Comparison of ENCODE assay signal across 18 cellular contexts in genomic region chr14:69991422-69991821, GRCh38.
DNase-seq lines count a peak whose midpoint lies in the region; ATAC-seq, FAIRE-seq and TF ChIP-seq lines count a peak whose summit lies in the region.
"Had no signal": no experiment of that assay in that cellular context is flagged by ENCODE, and none has a peak within 500 bp of the region (broad histone marks: within the 10 kb centered on the region; RNA-seq: fewer than 3 reads in every experiment).

No MANE protein-coding gene starts in this region.

- FAIRE-seq in A549 (lab: Jason Lieb, UNC), result no peak
- FAIRE-seq in HTR-8/SVneo (lab: Jason Lieb, UNC), result peak; percentile 36
- FAIRE-seq: G401.6, GM19239 had no signal

- H3K27ac ChIP-seq in A549 (peak overlapping the region; percentile 32 to 68; a peak in 4 of 6 replicates), stomach (peak overlapping the region in 3 of 5 donors; percentile 36 to 64 (median 41))
- no peak overlapping the region for H3K27ac ChIP-seq in CD4-positive, alpha-beta T cell (ENCODE audit: low read depth, low read length)

- H3K4me1 Mint-ChIP-seq in CD4-positive, alpha-beta T cell (ENCODE audit: low read depth), result no peaks in the 10 kb centered on the region

- H3K36me3 ChIP-seq in stomach, result no peaks in the 10 kb centered on the region

- TF ChIP-seq EP300 in A549 (IDR thresholded peaks at IDR 0.05) (no peak), stomach (IDR thresholded peaks at IDR 0.05) (no peak)

- no peaks in the 10 kb centered on the region for H3K27me3 ChIP-seq in stomach
- H3K27me3 ChIP-seq in CD4-positive, alpha-beta T cell (ENCODE audit: control insufficient read depth, insufficient read depth, low read length), result peaks cover 6% of the 10 kb centered on the region

- no peak overlapping the region for H3K27ac Mint-ChIP-seq in CD4-positive, alpha-beta T cell
- H3K27ac Mint-ChIP-seq: CD8-positive, alpha-beta T cell had no signal

- H3K9me3 Mint-ChIP-seq in CD4-positive, alpha-beta T cell, result peaks cover 1% of the 10 kb centered on the region

- H3K4me2 ChIP-seq in A549, result no peak overlapping the region

- no peak overlapping the region for H3K4me3 ChIP-seq in A549
- no peak overlapping the region for H3K4me3 ChIP-seq in stomach

- CTCF ChIA-PET in A549 (lab: Yijun Ruan, JAX), result interaction anchor here (0.7 to 4.3 kb wide), 4 partner anchors 10 to 173 kb away, joined by 3 to 12 read pairs (median 4); no protein-coding TSS in a partner anchor
- CTCF ChIA-PET in CD4-positive, alpha-beta T cell (lab: Charles Lee), result no interaction called here

- H3K9me3 ChIP-seq in A549 (peaks cover 5% of the 10 kb centered on the region; the same call in 2 of the 3 replicates), stomach (no peaks in the 10 kb centered on the region)
- no peaks in the 10 kb centered on the region for H3K9me3 ChIP-seq in CD4-positive, alpha-beta T cell (ENCODE audit: control insufficient read depth, low read length)
- H3K9me3 ChIP-seq: Caco-2 had no signal

- H3K27me3 Mint-ChIP-seq in CD4-positive, alpha-beta T cell, result peaks cover 20% of the 10 kb centered on the region

- H3K36me3 Mint-ChIP-seq in CD4-positive, alpha-beta T cell (ENCODE audit: low read depth), result no peaks in the 10 kb centered on the region
- H3K36me3 Mint-ChIP-seq: CD8-positive, alpha-beta T cell had no signal

- no peak overlapping the region for H3K4me3 Mint-ChIP-seq in CD4-positive, alpha-beta T cell
- H3K4me3 Mint-ChIP-seq: CD8-positive, alpha-beta T cell had no signal

- TF ChIP-seq POLR2A in A549 (IDR thresholded peaks at IDR 0.05; ENCODE audit: low read length), result no peak
- no peak for TF ChIP-seq POLR2A in stomach (IDR thresholded peaks at IDR 0.05)

- intact Hi-C loops in stomach (cut with DNase I; ENCODE audit: low total_unique reads), result no loop called here
- intact Hi-C loops in CD4-positive, alpha-beta T cell (cut with DNase I, micrococcal nuclease), result no loop called here

- TF ChIP-seq CTCF in A549 (IDR thresholded peaks at IDR 0.05), result no peak
- TF ChIP-seq CTCF in stomach (IDR thresholded peaks at IDR 0.05), result no peak
- TF ChIP-seq CTCF in CD4-positive, alpha-beta T cell (IDR thresholded peaks at IDR 0.05), result no peak

- no peak for TF ChIP-seq RAD21 in A549 (conservative IDR thresholded peaks at IDR 0.05 in 1 of 2, IDR thresholded peaks at IDR 0.05 in 1 of 2)

- no peak for ATAC-seq in A549
- peak; percentile 64 for ATAC-seq in left lobe of liver
- no peak for ATAC-seq in CD4-positive, alpha-beta T cell (ENCODE audit: poor library complexity)
- no peak for ATAC-seq in SK-N-SH treated with all-trans-retinoic acid at 6 μM for 48 hours
- ATAC-seq: CD8-positive, alpha-beta T cell had no signal

- POLR2A ChIA-PET in A549 (lab: Yijun Ruan, JAX), result no interaction called here
- POLR2A ChIA-PET in CD4-positive, alpha-beta T cell (lab: Charles Lee), result no interaction called here

- H3K4me1 ChIP-seq in A549 (peaks cover 11% of the 10 kb centered on the region), stomach (peaks cover 5 to 14% (median 8%) of the 10 kb centered on the region in 4 donors)
- H3K4me1 ChIP-seq: Caco-2 had no signal

- DNase-seq in A549 (ENCODE audit: low read depth in 1 of 2, low spot score in 1 of 2), result no peak
- no peak for DNase-seq in HTR-8/SVneo (ENCODE audit: insufficient read length, low spot score)
- no peak for DNase-seq in left lobe of liver (ENCODE audit: low spot score)
- DNase-seq in stomach, result no peak
- no peak for DNase-seq in CD4-positive, alpha-beta T cell
- DNase-seq in NCI-H1092 (lab: John Stamatoyannopoulos, UW), result no peak
- DNase-seq: 8988T; C1 segment of cervical spinal cord; Caco-2; CD8-positive, alpha-beta T cell; DMS153; DND-41; GOT3; H7; HCEC 1CT had no signal

TF ChIP-seq in A549, 52 proteins besides CTCF, POLR2A, EP300 and RAD21 (continues in another document):
- no peak for TF ChIP-seq KDM5A (IDR thresholded peaks at IDR 0.05)
- no peak for TF ChIP-seq KDM1A (IDR thresholded peaks at IDR 0.05; ENCODE audit: low read depth)
- no peak for TF ChIP-seq HES2 (IDR thresholded peaks at IDR 0.05)
- no peak for TF ChIP-seq EHMT2 (IDR thresholded peaks at IDR 0.05; ENCODE audit: low read depth)
- TF ChIP-seq HDAC2 (IDR thresholded peaks at IDR 0.05), result no peak
- no peak for TF ChIP-seq HOXB13 (CRISPR knock-in tag; IDR thresholded peaks at IDR 0.05; ENCODE audit: low read depth)
- TF ChIP-seq RNF2 (IDR thresholded peaks at IDR 0.05; ENCODE audit: borderline replicate concordance, low read depth), result no peak
- TF ChIP-seq MAFK (IDR thresholded peaks at IDR 0.05; ENCODE audit: partially characterized antibody), result no peak
- no peak for TF ChIP-seq MAX (IDR thresholded peaks at IDR 0.05)
- no peak for TF ChIP-seq CHD4 (IDR thresholded peaks at IDR 0.05; ENCODE audit: borderline replicate concordance)
- no peak for TF ChIP-seq TFCP2L1 (CRISPR knock-in tag; IDR thresholded peaks at IDR 0.05)

TF ChIP-seq in SK-N-SH treated with all-trans-retinoic acid at 6 μM for 48 hours, 23 proteins besides CTCF, POLR2A, EP300 and RAD21:
- TF ChIP-seq ZNF8 (CRISPR knock-in tag; IDR thresholded peaks at IDR 0.05) (no peak), GLIS3 (CRISPR knock-in tag; IDR thresholded peaks at IDR 0.05) (no peak), ZFP30 (CRISPR knock-in tag; IDR thresholded peaks at IDR 0.05) (no peak), PATZ1 (CRISPR knock-in tag; IDR thresholded peaks at IDR 0.05; ENCODE audit: borderline replicate concordance) (no peak), CREB5 (CRISPR knock-in tag; IDR thresholded peaks at IDR 0.05; ENCODE audit: low read depth) (no peak), SNAI2 (CRISPR knock-in tag; IDR thresholded peaks at IDR 0.05) (no peak), ZNF565 (CRISPR knock-in tag; conservative IDR thresholded peaks at IDR 0.05; ENCODE audit: low read depth) (no peak), ZC3H10 (CRISPR knock-in tag; IDR thresholded peaks at IDR 0.05) (no peak), ISL1 (CRISPR knock-in tag; IDR thresholded peaks at IDR 0.05) (no peak), CSDC2 (CRISPR knock-in tag; IDR thresholded peaks at IDR 0.05) (no peak), TCF4 (CRISPR knock-in tag; IDR thresholded peaks at IDR 0.05; ENCODE audit: borderline replicate concordance) (no peak), ESRRG (CRISPR knock-in tag; IDR thresholded peaks at IDR 0.05) (no peak), ZFP3 (CRISPR knock-in tag; IDR thresholded peaks at IDR 0.05) (no peak), RARB (CRISPR knock-in tag; IDR thresholded peaks at IDR 0.05) (no peak), PPARA (CRISPR knock-in tag; IDR thresholded peaks at IDR 0.05; ENCODE audit: borderline replicate concordance) (no peak), TOX (CRISPR knock-in tag; IDR thresholded peaks at IDR 0.05; ENCODE audit: borderline replicate concordance) (no peak), ARNTL (CRISPR knock-in tag; IDR thresholded peaks at IDR 0.05; ENCODE audit: borderline replicate concordance, low read depth) (no peak)
- TF ChIP-seq, protein P1, sequence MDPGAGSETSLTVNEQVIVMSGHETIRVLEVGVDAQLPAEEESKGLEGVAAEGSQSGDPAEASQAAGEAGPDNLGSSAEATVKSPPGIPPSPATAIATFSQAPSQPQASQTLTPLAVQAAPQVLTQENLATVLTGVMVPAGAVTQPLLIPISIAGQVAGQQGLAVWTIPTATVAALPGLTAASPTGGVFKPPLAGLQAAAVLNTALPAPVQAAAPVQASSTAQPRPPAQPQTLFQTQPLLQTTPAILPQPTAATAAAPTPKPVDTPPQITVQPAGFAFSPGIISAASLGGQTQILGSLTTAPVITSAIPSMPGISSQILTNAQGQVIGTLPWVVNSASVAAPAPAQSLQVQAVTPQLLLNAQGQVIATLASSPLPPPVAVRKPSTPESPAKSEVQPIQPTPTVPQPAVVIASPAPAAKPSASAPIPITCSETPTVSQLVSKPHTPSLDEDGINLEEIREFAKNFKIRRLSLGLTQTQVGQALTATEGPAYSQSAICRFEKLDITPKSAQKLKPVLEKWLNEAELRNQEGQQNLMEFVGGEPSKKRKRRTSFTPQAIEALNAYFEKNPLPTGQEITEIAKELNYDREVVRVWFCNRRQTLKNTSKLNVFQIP (CRISPR knock-in tag; IDR thresholded peaks at IDR 0.05; ENCODE audit: borderline replicate concordance, low read depth), result no peak
TF ChIP-seq in SK-N-SH treated with all-trans-retinoic acid at 6 μM for 48 hours: peak in this region for 0.
